ENCODE assay signal across 1 cellular context in the genomic region with DNA sequence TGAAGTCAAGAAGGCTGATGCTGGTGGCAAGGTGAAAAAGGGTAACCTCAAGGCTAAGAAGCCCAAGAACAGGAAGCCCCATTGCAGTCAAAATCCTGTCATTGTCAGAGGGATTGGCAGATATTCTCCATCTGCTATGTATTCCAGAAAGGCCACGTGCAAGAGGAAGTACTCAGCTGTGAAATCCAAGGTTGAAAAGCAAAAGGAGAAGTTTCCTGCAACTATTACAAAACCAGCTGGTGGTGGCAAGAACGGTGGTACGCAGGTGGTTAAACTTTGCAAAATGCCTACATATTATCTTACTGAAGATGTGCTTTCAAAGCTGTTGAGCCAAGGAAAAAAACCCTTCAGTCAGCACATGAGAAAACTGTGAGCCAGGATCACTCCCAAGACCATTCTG.
TF ChIP-seq lines count a peak whose summit lies in the region.

No MANE protein-coding gene starts in this region.

TF ChIP-seq in IMR-90, 13 proteins besides CTCF, POLR2A, EP300 and RAD21:
- TF ChIP-seq NFE2L2 (IDR thresholded peaks at IDR 0.05; ENCODE audit: low read depth, low read length), result no peak
- TF ChIP-seq SMC3 (IDR thresholded peaks at IDR 0.05; ENCODE audit: low read depth, low read length), result no peak
- no peak for TF ChIP-seq CHD1 (IDR thresholded peaks at IDR 0.05; ENCODE audit: low read depth, low read length)
- TF ChIP-seq CEBPB (IDR thresholded peaks at IDR 0.05; ENCODE audit: low read depth, low read length), result no peak
- TF ChIP-seq MXI1 (IDR thresholded peaks at IDR 0.05; ENCODE audit: borderline replicate concordance, low read depth, low read length), result no peak
- TF ChIP-seq MAFK (IDR thresholded peaks at IDR 0.05; ENCODE audit: low read depth, low read length), result no peak
- no peak for TF ChIP-seq MAZ (IDR thresholded peaks at IDR 0.05; ENCODE audit: borderline replicate concordance, low read depth, low read length)
- no peak for TF ChIP-seq RCOR1 (IDR thresholded peaks at IDR 0.05; ENCODE audit: insufficient replicate concordance, low read length)
- TF ChIP-seq USF2 (IDR thresholded peaks at IDR 0.05; ENCODE audit: low read depth, low read length), result no peak
- no peak for TF ChIP-seq FOS (IDR thresholded peaks at IDR 0.05; ENCODE audit: low read depth, low read length)
- no peak for TF ChIP-seq BHLHE40 (IDR thresholded peaks at IDR 0.05; ENCODE audit: low read depth, low read length)
